ENCODE assay signal across 2 cellular contexts in genomic region chr1:75796376-75797272, GRCh38.
TF ChIP-seq lines count a peak whose summit lies in the region.

Gene MSH4 (plus strand): TSS chr1:75796882. CDS start chr1:75796986, 104 bp downstream.

TF ChIP-seq in HCT116, 20 proteins besides CTCF, POLR2A, EP300 and RAD21 (continued from another document):
- TF ChIP-seq REST (IDR thresholded peaks at IDR 0.05; ENCODE audit: low read depth) (no peak), FOSL1 (IDR thresholded peaks at IDR 0.05; ENCODE audit: low read depth) (no peak), ZNF274 (IDR thresholded peaks at IDR 0.05; ENCODE audit: low read depth, low read length) (no peak), SRF (IDR thresholded peaks at IDR 0.05; ENCODE audit: low read depth) (0 out of 2 replicates have a peak, but pooled peaks have one; percentile 20), SIN3A (IDR thresholded peaks at IDR 0.05; ENCODE audit: low read depth) (no peak; the same call in 1 of the 2 replicates), JUND (IDR thresholded peaks at IDR 0.05) (peak; percentile 9), EZH2 (IDR thresholded peaks at IDR 0.05) (no peak), YY1 (IDR thresholded peaks at IDR 0.05; ENCODE audit: extremely low read depth, insufficient replicate concordance, low read depth, low read length) (no peak), POLR2AphosphoS5 (IDR thresholded peaks at IDR 0.05; ENCODE audit: low read depth, low read length) (peak; percentile 45), ZBTB33 (IDR thresholded peaks at IDR 0.05; ENCODE audit: extremely low read depth, insufficient replicate concordance, low read length) (no peak), MAX (IDR thresholded peaks at IDR 0.05) (0 out of 2 replicates have a peak, but pooled peaks have one; percentile 26), CEBPB (IDR thresholded peaks at IDR 0.05; ENCODE audit: low read depth) (no peak), CBX3 (IDR thresholded peaks at IDR 0.05; ENCODE audit: low read depth) (0 out of 2 replicates have a peak, but pooled peaks have one; percentile 6)
TF ChIP-seq in HCT116: peak in this region for 5.

TF ChIP-seq in WTC11, 78 proteins besides CTCF, POLR2A, EP300 and RAD21 (continued from another document):
- TF ChIP-seq ZNF532 (CRISPR knock-in tag; IDR thresholded peaks at IDR 0.05; ENCODE audit: borderline replicate concordance) (peak; percentile 95), CDX4 (CRISPR knock-in tag; IDR thresholded peaks at IDR 0.05; ENCODE audit: borderline replicate concordance) (0 out of 2 replicates have a peak, but pooled peaks have one; percentile 68), E2F5 (CRISPR knock-in tag; IDR thresholded peaks at IDR 0.05) (0 out of 2 replicates have a peak, but pooled peaks have one; percentile 32), ZNF425 (CRISPR knock-in tag; conservative IDR thresholded peaks at IDR 0.05) (peak; percentile 93), NFYB (CRISPR knock-in tag; conservative IDR thresholded peaks at IDR 0.05; ENCODE audit: low read depth) (no peak), SP1 (CRISPR knock-in tag; conservative IDR thresholded peaks at IDR 0.05) (no peak), JAZF1 (CRISPR knock-in tag; IDR thresholded peaks at IDR 0.05) (no peak), TEAD4 (CRISPR knock-in tag; IDR thresholded peaks at IDR 0.05) (no peak), ERG (CRISPR knock-in tag; IDR thresholded peaks at IDR 0.05) (peak; percentile 92), USF2 (CRISPR knock-in tag; IDR thresholded peaks at IDR 0.05) (no peak), HMGXB4 (CRISPR knock-in tag; IDR thresholded peaks at IDR 0.05) (no peak), AR (CRISPR knock-in tag; IDR thresholded peaks at IDR 0.05) (peak; percentile 94), SMAD3 (CRISPR knock-in tag; IDR thresholded peaks at IDR 0.05; ENCODE audit: borderline replicate concordance) (no peak), NFATC4 (CRISPR knock-in tag; IDR thresholded peaks at IDR 0.05) (peak; percentile 98), ZNF396 (CRISPR knock-in tag; IDR thresholded peaks at IDR 0.05; ENCODE audit: borderline replicate concordance) (no peak), CREB1 (CRISPR knock-in tag; IDR thresholded peaks at IDR 0.05) (no peak), ZNF416 (CRISPR knock-in tag; IDR thresholded peaks at IDR 0.05) (peak; percentile 96; the same call in 1 of the 2 replicates), ZNF671 (CRISPR knock-in tag; IDR thresholded peaks at IDR 0.05) (peak; percentile 98; the same call in 1 of the 2 replicates), PRRX2 (CRISPR knock-in tag; IDR thresholded peaks at IDR 0.05) (peak; percentile 96), ZNF263 (CRISPR knock-in tag; IDR thresholded peaks at IDR 0.05; ENCODE audit: low read depth) (no peak), EMX1 (CRISPR knock-in tag; IDR thresholded peaks at IDR 0.05) (peak; percentile 95), GRHL2 (CRISPR knock-in tag; IDR thresholded peaks at IDR 0.05; ENCODE audit: insufficient replicate concordance, severe bottlenecking) (no peak)
